In the genomic region with DNA sequence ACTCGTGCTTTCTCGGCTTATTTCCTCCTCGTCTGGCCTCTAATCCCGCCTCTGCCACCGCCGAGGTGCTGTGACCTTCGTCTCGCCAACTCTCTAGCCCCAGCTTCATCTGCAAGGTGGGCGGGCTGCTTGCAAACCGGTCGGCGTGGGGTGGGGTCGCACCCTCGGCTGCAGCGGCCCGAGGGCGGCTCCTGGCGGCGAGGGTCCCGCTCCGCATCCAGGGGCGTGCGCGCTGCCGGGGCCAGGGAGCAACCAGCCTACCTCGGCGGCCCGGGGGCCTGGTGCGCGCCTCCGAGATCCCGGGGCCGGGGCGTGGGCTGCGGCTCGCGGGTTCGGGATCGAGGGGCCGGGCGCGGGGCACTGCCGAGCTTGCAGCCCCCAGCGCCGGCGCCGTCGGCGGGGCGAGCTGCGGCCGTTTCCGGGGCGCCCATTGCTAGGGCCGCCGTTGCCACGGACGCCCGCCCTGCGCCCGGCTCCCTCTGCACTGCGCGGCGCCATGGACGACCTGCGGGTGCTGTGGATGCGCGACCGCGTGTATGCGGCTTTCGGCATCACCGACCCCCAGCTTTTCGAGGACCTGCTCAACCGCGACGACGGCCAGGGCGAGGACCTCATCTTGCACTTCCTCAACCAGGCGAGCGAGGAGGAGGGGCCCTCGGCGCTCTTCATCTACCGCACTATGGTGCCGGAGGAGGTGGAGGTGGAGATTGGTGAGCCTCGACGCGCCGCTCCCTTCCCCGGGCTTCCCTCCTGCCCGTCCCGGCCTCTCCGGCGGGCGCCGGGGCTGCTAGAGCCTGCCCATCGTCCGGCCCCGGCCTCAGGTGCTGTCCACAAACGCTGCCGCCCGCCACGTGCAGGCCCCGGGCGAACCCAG, we compare ENCODE assay signal across 1 cellular context.
TF ChIP-seq lines count a peak whose summit lies in the region.

A gene with protein sequence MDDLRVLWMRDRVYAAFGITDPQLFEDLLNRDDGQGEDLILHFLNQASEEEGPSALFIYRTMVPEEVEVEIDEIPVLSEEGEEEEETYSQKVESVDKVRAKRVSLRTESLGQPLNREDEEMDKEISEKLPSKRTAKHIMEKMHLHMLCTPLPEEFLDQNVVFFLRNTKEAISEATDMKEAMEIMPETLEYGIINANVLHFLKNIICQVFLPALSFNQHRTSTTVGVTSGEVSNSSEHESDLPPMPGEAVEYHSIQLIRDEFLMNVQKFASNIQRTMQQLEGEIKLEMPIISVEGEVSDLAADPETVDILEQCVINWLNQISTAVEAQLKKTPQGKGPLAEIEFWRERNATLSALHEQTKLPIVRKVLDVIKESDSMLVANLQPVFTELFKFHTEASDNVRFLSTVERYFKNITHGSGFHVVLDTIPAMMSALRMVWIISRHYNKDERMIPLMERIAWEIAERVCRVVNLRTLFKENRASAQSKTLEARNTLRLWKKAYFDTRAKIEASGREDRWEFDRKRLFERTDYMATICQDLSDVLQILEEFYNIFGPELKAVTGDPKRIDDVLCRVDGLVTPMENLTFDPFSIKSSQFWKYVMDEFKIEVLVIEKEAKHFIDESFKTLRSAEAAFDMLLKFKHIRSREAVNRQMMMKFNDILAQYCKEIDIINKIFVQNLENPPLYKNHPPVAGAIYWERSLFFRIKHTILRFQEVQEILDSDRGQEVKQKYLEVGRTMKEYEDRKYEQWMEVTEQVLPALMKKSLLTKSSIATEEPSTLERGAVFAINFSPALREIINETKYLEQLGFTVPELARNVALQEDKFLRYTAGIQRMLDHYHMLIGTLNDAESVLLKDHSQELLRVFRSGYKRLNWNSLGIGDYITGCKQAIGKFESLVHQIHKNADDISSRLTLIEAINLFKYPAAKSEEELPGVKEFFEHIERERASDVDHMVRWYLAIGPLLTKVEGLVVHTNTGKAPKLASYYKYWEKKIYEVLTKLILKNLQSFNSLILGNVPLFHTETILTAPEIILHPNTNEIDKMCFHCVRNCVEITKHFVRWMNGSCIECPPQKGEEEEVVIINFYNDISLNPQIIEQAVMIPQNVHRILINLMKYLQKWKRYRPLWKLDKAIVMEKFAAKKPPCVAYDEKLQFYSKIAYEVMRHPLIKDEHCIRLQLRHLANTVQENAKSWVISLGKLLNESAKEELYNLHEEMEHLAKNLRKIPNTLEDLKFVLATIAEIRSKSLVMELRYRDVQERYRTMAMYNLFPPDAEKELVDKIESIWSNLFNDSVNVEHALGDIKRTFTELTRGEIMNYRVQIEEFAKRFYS (N-terminal part only) (plus strand): TSS at position 461 of the 874 bp plus-strand sequence. CDS start 36 bp downstream, at position 497.

TF ChIP-seq in SK-N-SH, 30 proteins besides CTCF, POLR2A, EP300 and RAD21 (continued from another document):
- TF ChIP-seq, protein P1, sequence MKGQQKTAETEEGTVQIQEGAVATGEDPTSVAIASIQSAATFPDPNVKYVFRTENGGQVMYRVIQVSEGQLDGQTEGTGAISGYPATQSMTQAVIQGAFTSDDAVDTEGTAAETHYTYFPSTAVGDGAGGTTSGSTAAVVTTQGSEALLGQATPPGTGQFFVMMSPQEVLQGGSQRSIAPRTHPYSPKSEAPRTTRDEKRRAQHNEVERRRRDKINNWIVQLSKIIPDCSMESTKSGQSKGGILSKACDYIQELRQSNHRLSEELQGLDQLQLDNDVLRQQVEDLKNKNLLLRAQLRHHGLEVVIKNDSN (IDR thresholded peaks at IDR 0.05; ENCODE audit: borderline replicate concordance, low read depth) = no peak
- no peak for TF ChIP-seq SMC3 (IDR thresholded peaks at IDR 0.05; ENCODE audit: low read depth, low read length)
- TF ChIP-seq GABPA (IDR thresholded peaks at IDR 0.05; ENCODE audit: low read depth) = no peak
